ENCODE assay signal across 27 cellular contexts in genomic region chr12:104636496-104636895, GRCh38.
"Had no signal": no experiment of that assay in that cellular context is flagged by ENCODE, and none has a peak within 500 bp of the region (broad histone marks: within the 10 kb centered on the region; RNA-seq: fewer than 3 reads in every experiment).

No MANE protein-coding gene starts in this region.

- H3K27ac ChIP-seq: brain microvascular endothelial cell, coronary artery, right atrium auricular region, stomach, thyroid gland, upper lobe of right lung, VCaP had no signal

- H3K4me3 Mint-ChIP-seq: activated T-helper 1 cell treated with anti-CD3 and anti-CD28 coated beads, Interleukin-12 subunit alpha, Interleukin-12 subunit beta, Interleukin-2, Interleukin-4 antibody, amounts not matched to agents 30 ng/mL and 10 ng/mL and 1 ng/mL, durations not matched to agents 14 hours and 24 hours and 36 hours; neural crest cell; T-cell had no signal

- H3K27me3 ChIP-seq: brain microvascular endothelial cell, right atrium auricular region, stomach, thyroid gland, upper lobe of right lung had no signal

- H3K9me3 ChIP-seq: right atrium auricular region, stomach, thyroid gland, upper lobe of right lung had no signal

- H3K4me3 ChIP-seq: coronary artery, right atrium auricular region, smooth muscle cell, stomach, thyroid gland, upper lobe of right lung had no signal

- ATAC-seq: activated CD4-positive, CD25-positive, alpha-beta regulatory T cell treated with anti-CD3 and anti-CD28 coated beads, Interleukin-2, amount 50 U/mL, for 24 hours; left cardiac atrium; left ventricle myocardium superior; T-cell; upper lobe of right lung had no signal

- H3K36me3 ChIP-seq: brain microvascular endothelial cell, right atrium auricular region, stomach, thyroid gland, upper lobe of right lung had no signal

- DNase-seq: activated CD4-positive, alpha-beta T cell treated with anti-CD3 and anti-CD28 coated beads for 48 hours; activated CD4-positive, alpha-beta T cell treated with anti-CD3 and anti-CD28 coated beads, Interleukin-2, amount 50 U/mL, for 48 hours; activated CD8-positive, alpha-beta memory T cell treated with anti-CD3 and anti-CD28 coated beads for 24 hours; activated gamma-delta T cell; activated naive CD4-positive, alpha-beta T cell treated with anti-CD3 and anti-CD28 coated beads, Interleukin-2, amount 50 U/mL, for 16 hours; amniotic stem cell; brain microvascular endothelial cell; foreskin fibroblast; head of caudate nucleus; hippocampal formation; left cardiac atrium; left ventricle myocardium superior; occipital lobe; stimulated activated CD4-positive, alpha-beta T cell treated with anti-CD3 and anti-CD28 coated beads, Interleukin-1b, Interleukin-23, amount 100 ng/mL, for 48 hours; stimulated activated CD4-positive, alpha-beta T cell treated with anti-CD3 and anti-CD28 coated beads, Interleukin-4, amount 100 ng/mL, for 4 hours; stimulated activated CD8-positive, alpha-beta memory T cell treated with anti-CD3 and anti-CD28 coated beads, Interleukin-4, amount 100 ng/mL, for 48 hours; stomach; T-cell; thyroid gland; upper lobe of right lung had no signal

- H3K4me1 ChIP-seq: thyroid gland had no signal

- H3K27me3 Mint-ChIP-seq: T-cell had no signal

- H3K27ac Mint-ChIP-seq: activated T-helper 1 cell treated with anti-CD3 and anti-CD28 coated beads, Interleukin-12 subunit alpha, Interleukin-12 subunit beta, Interleukin-2, Interleukin-4 antibody, amounts not matched to agents 30 ng/mL and 10 ng/mL and 1 ng/mL, durations not matched to agents 14 hours and 24 hours and 36 hours; T-cell had no signal
